ENCODE assay signal across 8 cellular contexts in genomic region chr10:123241391-123242141, GRCh38.
DNase-seq lines count a peak whose midpoint lies in the region; ATAC-seq, FAIRE-seq and TF ChIP-seq lines count a peak whose summit lies in the region.

No MANE protein-coding gene starts in this region.

- POLR2A ChIA-PET in PC-3 (lab: Charles Lee; ENCODE audit: unreplicated experiment), result no interaction called here

- H3K4me3 ChIP-seq in BLaER1 (no peak overlapping the region), PC-3 (ENCODE audit: low read length) (no peak overlapping the region)

- H3K79me2 ChIP-seq in PC-3 (ENCODE audit: low read length), result no peaks in the 10 kb centered on the region

- H3K4me2 ChIP-seq in BLaER1, result peak overlapping the region; percentile 75
- H3K4me2 ChIP-seq in PC-3 (ENCODE audit: low read length), result no peak overlapping the region

- intact Hi-C loops in PC-3 (cut with micrococcal nuclease), result no loop called here

- H4K20me1 ChIP-seq in BLaER1, result no peaks in the 10 kb centered on the region
- no peaks in the 10 kb centered on the region for H4K20me1 ChIP-seq in PC-3 (ENCODE audit: low read length)

- H3K4me1 ChIP-seq in BLaER1 (peaks cover 69% of the 10 kb centered on the region), PC-3 (ENCODE audit: insufficient read depth, low read length) (no peaks in the 10 kb centered on the region)

- peak overlapping the region; percentile 68 for H3K27ac ChIP-seq in BLaER1
- H3K27ac ChIP-seq in PC-3 (ENCODE audit: low read length), result no peak overlapping the region

- H3K9ac ChIP-seq in BLaER1 (peak overlapping the region; percentile 33; the same call in 1 of the 2 replicates), PC-3 (ENCODE audit: low read length) (no peak overlapping the region)

- DNase-seq in activated CD4-positive, CD25-positive, alpha-beta regulatory T cell treated with anti-CD3 and anti-CD28 coated beads, Interleukin-2, amount 50 U/mL, for 16 hours (ENCODE audit: low read depth, low spot score), result peak; percentile 25
- peak; percentile 55 for DNase-seq in effector CD4-positive, alpha-beta T cell
- DNase-seq in AG08395 (ENCODE audit: low spot score) (no peak), RCC 7860 (ENCODE audit: low spot score) (no peak), PC-3 (no peak)

- no peaks in the 10 kb centered on the region for H3K27me3 ChIP-seq in BLaER1
- H3K27me3 ChIP-seq in PC-3 (ENCODE audit: low read length), result no peaks in the 10 kb centered on the region

- no peak for TF ChIP-seq CTCF in PC-3 (conservative IDR thresholded peaks at IDR 0.05; ENCODE audit: low read depth, low read length)

- no peak overlapping the region for H2AFZ ChIP-seq in PC-3 (ENCODE audit: low read length)

- peak; percentile 86 for ATAC-seq in HG02852 (IDR thresholded peaks at IDR 0.05; ENCODE audit: unreplicated experiment)
- ATAC-seq in HG03139 (IDR thresholded peaks at IDR 0.05; ENCODE audit: unreplicated experiment), result no peak
- no peak for ATAC-seq in PC-3

- peaks cover 44% of the 10 kb centered on the region for H3K36me3 ChIP-seq in BLaER1
- no peaks in the 10 kb centered on the region for H3K36me3 ChIP-seq in PC-3 (ENCODE audit: low read depth, low read length)

- CTCF ChIA-PET in PC-3 (lab: Charles Lee), result no interaction called here

- H3F3A ChIP-seq in PC-3 (ENCODE audit: low read length, unreplicated experiment), result no peaks in the 10 kb centered on the region

- FAIRE-seq in RCC 7860 (lab: Jason Lieb, UNC), result no peak

- peaks cover 19% of the 10 kb centered on the region for H3K9me3 ChIP-seq in BLaER1
- no peaks in the 10 kb centered on the region for H3K9me3 ChIP-seq in PC-3 (ENCODE audit: low read length)

- H3K9me2 ChIP-seq in PC-3 (replicated peaks; ENCODE audit: low read length), result no peaks in the 10 kb centered on the region

- no TSS peak for BruUV-seq in PC-3 (replicated peaks; lab: Mats Ljungman, UMichigan)

Comparison
In these comparisons a context has a peak if more than half of its experiments do, and no peak if none do; other contexts are left out.
1. DNase-seq: peak in activated CD4-positive, CD25-positive, alpha-beta regulatory T cell treated with anti-CD3 and anti-CD28 coated beads, Interleukin-2, amount 50 U/mL, for 16 hours (single experiment) and effector CD4-positive, alpha-beta T cell (single experiment); none in AG08395 (single experiment), RCC 7860 (single experiment) and PC-3 (single experiment).